23 cellular contexts compared by ENCODE assay signal in genomic region chr2:4553219-4553618, GRCh38.
DNase-seq lines count a peak whose midpoint lies in the region; ATAC-seq, FAIRE-seq and TF ChIP-seq lines count a peak whose summit lies in the region.
"Had no signal": no experiment of that assay in that cellular context is flagged by ENCODE, and none has a peak within 500 bp of the region (broad histone marks: within the 10 kb centered on the region; RNA-seq: fewer than 3 reads in every experiment).

No MANE protein-coding gene starts in this region.

- H3K79me2 ChIP-seq in H1 (ENCODE audit: control insufficient read depth in 1 of 2, insufficient read depth in 2 of 2, low read length in 2 of 2) = no peaks in the 10 kb centered on the region

- peak overlapping the region in 2 of 3 experiments; percentile 2 to 22 for H3K4me3 Mint-ChIP-seq in nephron

- H3K9ac ChIP-seq in H1 (replicated peaks in 1 of 4; ENCODE audit: extremely low read depth in 1 of 4, low read depth in 3 of 4, low read length in 3 of 4) = no peak overlapping the region

- TF ChIP-seq RAD21 in H1 (IDR thresholded peaks at IDR 0.05 in 1 of 2, conservative IDR thresholded peaks at IDR 0.05 in 1 of 2; ENCODE audit: low read depth in 2 of 2, low read length in 2 of 2) = no peak

- in situ Hi-C loops in G401 (cut with HindIII; ENCODE audit: low sequenced_read_pairs) = no loop called here

- H2AFZ ChIP-seq in H1 (ENCODE audit: low read length) = peak overlapping the region; percentile 11; the same call in 1 of the 2 replicates

- H3K4me2 ChIP-seq in H1 (ENCODE audit: insufficient read depth in 1 of 2, low read depth in 2 of 2, low read length in 2 of 2) = no peak overlapping the region

- no peak overlapping the region for H3K4ac ChIP-seq in H1 (replicated peaks; ENCODE audit: insufficient read length, low read depth, low read length)

- no peaks in the 10 kb centered on the region for H4K20me1 ChIP-seq in H1 (replicated peaks in 1 of 2; ENCODE audit: control insufficient read depth in 1 of 2, insufficient read depth in 2 of 2, low read length in 2 of 2)

- no peak overlapping the region for H4K8ac ChIP-seq in H1 (ENCODE audit: extremely low read depth, insufficient read depth, low read length)

- intact Hi-C loops in testis (cut with DNase I; ENCODE audit: low total_unique reads) = no loop called here

- DNase-seq in G401 (ENCODE audit: low spot score) (peak; percentile 12), H1 (ENCODE audit: low read depth in 1 of 2, low spot score in 2 of 2) (no peak), testis (peak; percentile 59), MG63 (no peak)
- DNase-seq: AML-193, DMS53, EL, KBM-7, NCI-H1092 treated with DMSO at 0.1 percent for 48 hours, NCI-H1436 treated with DMSO at 0.1 percent for 48 hours, NCI-H1930, NCI-H2171, NCI-H345, NCI-H524, NCI-H774, Peyer's patch had no signal

- H3K23ac ChIP-seq in H1 (ENCODE audit: insufficient read length) = no peak overlapping the region

- no peak overlapping the region for H3K56ac ChIP-seq in H1 (replicated peaks; ENCODE audit: insufficient read length, low read depth, low read length)

- no peak for TF ChIP-seq EP300 in H1 (IDR thresholded peaks at IDR 0.05; ENCODE audit: borderline replicate concordance in 1 of 2, low read depth in 2 of 2, low read length in 2 of 2)

- peaks cover 0 to 3% (median 0%) of the 10 kb centered on the region in 4 experiments; a peak in 1 of 7 replicates for H3K4me1 ChIP-seq in H1 (replicated peaks in 1 of 4; ENCODE audit: control insufficient read depth in 3 of 4, insufficient read depth in 4 of 4, low read length in 3 of 4)
- no peaks in the 10 kb centered on the region for H3K4me1 ChIP-seq in testis
- H3K4me1 ChIP-seq: Peyer's patch had no signal

- TF ChIP-seq CTCF in H1 (IDR thresholded peaks at IDR 0.05; ENCODE audit: control extremely low read depth in 1 of 3, insufficient read depth in 1 of 3, low read depth in 1 of 3, low read length in 3 of 3) (no peak), nephron (IDR thresholded peaks at IDR 0.05; ENCODE audit: unreplicated experiment in 3 of 3) (no peak), testis (IDR thresholded peaks at IDR 0.05) (no peak)

- no peak overlapping the region for H2BK12ac ChIP-seq in H1 (ENCODE audit: low read depth, low read length)

- H3K23me2 ChIP-seq in H1 (ENCODE audit: low read depth, low read length) = no peaks in the 10 kb centered on the region

- H2BK20ac ChIP-seq in H1 (ENCODE audit: low read length) = no peak overlapping the region

- no peak overlapping the region for H2BK5ac ChIP-seq in H1 (ENCODE audit: low read depth, low read length)

- H3K36me3 Mint-ChIP-seq in nephron (ENCODE audit: low read depth) = no peaks in the 10 kb centered on the region

- H3K27me3 ChIP-seq in H1 (replicated peaks in 1 of 4; ENCODE audit: control insufficient read depth in 3 of 4, extremely low read depth in 1 of 4, insufficient read depth in 3 of 4, low read length in 3 of 4) (no peaks in the 10 kb centered on the region), testis (no peaks in the 10 kb centered on the region), MG63 (no peaks in the 10 kb centered on the region)
- H3K27me3 ChIP-seq: Peyer's patch had no signal

- H2AK5ac ChIP-seq in H1 (ENCODE audit: low read depth, low read length) = no peak overlapping the region

- POLR2A ChIA-PET in H1 (lab: Charles Lee; ENCODE audit: partially characterized antibody) = no interaction called here

- TF ChIP-seq POLR2A in H1 (IDR thresholded peaks at IDR 0.05; ENCODE audit: control extremely low read depth in 1 of 2, low read depth in 2 of 2, low read length in 2 of 2) = no peak
- no peak for TF ChIP-seq POLR2A in testis (IDR thresholded peaks at IDR 0.05)

- ATAC-seq in HG02981 (IDR thresholded peaks at IDR 0.05; ENCODE audit: unreplicated experiment) (no peak), GM21360 (IDR thresholded peaks at IDR 0.05; ENCODE audit: unreplicated experiment) (no peak)

- WGBS in H1 (ENCODE audit: extremely low coverage in 1 of 2, insufficient coverage in 1 of 2, insufficient read length in 1 of 2, insufficient replicate concordance in 2 of 2, low coverage in 1 of 2, low lambda C conversion rate in 2 of 2, missing lambda C conversion rate in 1 of 2), 2 experiments = 92% methylated on average over 15 of the region's 15 CpGs; no CpG with 5 or more reads in 1 of the 2 experiments
- 27 to 40% methylated on average over 12 to 15 of the region's 15 CpGs for WGBS in testis, 2 donors

- H3K27ac Mint-ChIP-seq in nephron = peak overlapping the region in 2 of 3 experiments; percentile 20 to 71

- H3K4me1 Mint-ChIP-seq in nephron = peaks cover 18% of the 10 kb centered on the region

- no peak overlapping the region for H4K5ac ChIP-seq in H1 (ENCODE audit: insufficient read length, low read depth, low read length)

- H3K14ac ChIP-seq in H1 (ENCODE audit: insufficient read length) = no peak overlapping the region

- no peak overlapping the region for H2BK120ac ChIP-seq in H1 (replicated peaks; ENCODE audit: low read depth, low read length)

- H3K9me3 Mint-ChIP-seq in nephron = no peaks in the 10 kb centered on the region

- H2BK15ac ChIP-seq in H1 (ENCODE audit: low read length) = no peak overlapping the region

- FAIRE-seq in H1 (lab: Jason Lieb, UNC) = no peak
- FAIRE-seq: D721Med, H54 had no signal

- CTCF ChIA-PET in H1 (lab: Charles Lee; ENCODE audit: partially characterized antibody) = no interaction called here

- H3K27ac ChIP-seq in H1 (ENCODE audit: low read depth, low read length) (no peak overlapping the region), testis (no peak overlapping the region)
- H3K27ac ChIP-seq: C4-2B, HL-60, Peyer's patch had no signal

- H3K79me1 ChIP-seq in H1 (ENCODE audit: low read depth, low read length) = no peaks in the 10 kb centered on the region

- no peak overlapping the region for H4K91ac ChIP-seq in H1 (replicated peaks; ENCODE audit: insufficient read length, low read length)

- no peaks in the 10 kb centered on the region for H3K36me3 ChIP-seq in H1 (ENCODE audit: control insufficient read depth in 2 of 4, insufficient read depth in 4 of 4, low read length in 3 of 4)
- H3K36me3 ChIP-seq in testis (ENCODE audit: low read depth, missing control alignments) = no peaks in the 10 kb centered on the region
- no peaks in the 10 kb centered on the region for H3K36me3 ChIP-seq in MG63
- H3K36me3 ChIP-seq: Peyer's patch had no signal

- no peak overlapping the region for H3K4me3 ChIP-seq in H1 (ENCODE audit: extremely low read depth in 1 of 4, insufficient read depth in 2 of 4, low read depth in 3 of 4, low read length in 4 of 4)
- no peak overlapping the region for H3K4me3 ChIP-seq in testis
- no peak overlapping the region for H3K4me3 ChIP-seq in MG63
- H3K4me3 ChIP-seq: Peyer's patch had no signal

- no peaks in the 10 kb centered on the region for H3K9me3 ChIP-seq in H1 (ENCODE audit: insufficient read depth in 2 of 2, low read depth in 1 of 2, low read length in 1 of 2)
- H3K9me3 ChIP-seq in testis = no peaks in the 10 kb centered on the region
- H3K9me3 ChIP-seq in MG63 = no peaks in the 10 kb centered on the region
- H3K9me3 ChIP-seq: Peyer's patch had no signal

- H3K27me3 Mint-ChIP-seq in nephron (ENCODE audit: low read depth) = no peaks in the 10 kb centered on the region

- no peak overlapping the region for H3K18ac ChIP-seq in H1 (ENCODE audit: extremely low read depth, low read length)

TF ChIP-seq in H1, 55 proteins besides CTCF, POLR2A, EP300 and RAD21 (continues in another document):
- TF ChIP-seq ATF2 (IDR thresholded peaks at IDR 0.05; ENCODE audit: low read length) (no peak), RXRA (IDR thresholded peaks at IDR 0.05; ENCODE audit: insufficient read depth, low read depth, low read length) (no peak), TAF7 (optimal IDR thresholded peaks at IDR 0.05; ENCODE audit: borderline replicate concordance, low read depth, low read length) (no peak), GABPA (IDR thresholded peaks at IDR 0.05; ENCODE audit: borderline replicate concordance, insufficient read depth, low read length) (no peak), ASH2L (IDR thresholded peaks at IDR 0.05; ENCODE audit: low read length) (no peak), SRF (IDR thresholded peaks at IDR 0.05; ENCODE audit: low read depth, low read length) (no peak), SIRT6 (IDR thresholded peaks at IDR 0.05; ENCODE audit: low read length) (no peak), SAP30 (IDR thresholded peaks at IDR 0.05; ENCODE audit: insufficient read depth, insufficient replicate concordance, low read length) (no peak), CHD1 (IDR thresholded peaks at IDR 0.05; ENCODE audit: low read depth, low read length) (no peak), YY1 (IDR thresholded peaks at IDR 0.05; ENCODE audit: low read depth, low read length) (no peak), RNF2 (IDR thresholded peaks at IDR 0.05; ENCODE audit: borderline replicate concordance, low read depth, low read length, missing control alignments, poor library complexity, severe bottlenecking) (no peak), JUND (IDR thresholded peaks at IDR 0.05; ENCODE audit: low read length) (no peak), USF2 (IDR thresholded peaks at IDR 0.05; ENCODE audit: low read length) (no peak), MAX (IDR thresholded peaks at IDR 0.05) (no peak)

Comparison
In these comparisons a context has a peak if more than half of its experiments do, and no peak if none do; other contexts are left out.
1. DNase-seq: peak in G401 (single experiment) and testis (single experiment); none in H1 (0 of 2) and MG63 (single experiment).